1 cellular context compared by ENCODE assay signal in genomic region chr6:17725083-17725482, GRCh38.
TF ChIP-seq lines count a peak whose summit lies in the region.

No MANE protein-coding gene starts in this region.

TF ChIP-seq in HepG2, 621 proteins besides CTCF, POLR2A, EP300 and RAD21 (continued from another document and continues in another):
- no peak for TF ChIP-seq THAP7 (CRISPR knock-in tag; IDR thresholded peaks at IDR 0.05)
- TF ChIP-seq SMARCC2 (IDR thresholded peaks at IDR 0.05) = no peak
- TF ChIP-seq PAX8 (CRISPR knock-in tag; IDR thresholded peaks at IDR 0.05; ENCODE audit: borderline replicate concordance) = no peak
- TF ChIP-seq DR1 (CRISPR knock-in tag; IDR thresholded peaks at IDR 0.05) = no peak
- TF ChIP-seq XRCC5 (optimal IDR thresholded peaks at IDR 0.05; ENCODE audit: low read length) = peak; percentile 82
- no peak for TF ChIP-seq KLF12 (CRISPR knock-in tag; IDR thresholded peaks at IDR 0.05; ENCODE audit: borderline replicate concordance)
- TF ChIP-seq SALL2 (CRISPR knock-in tag; IDR thresholded peaks at IDR 0.05) = peak; percentile 17; the same call in 1 of the 2 replicates
- no peak for TF ChIP-seq SUZ12 (IDR thresholded peaks at IDR 0.05; ENCODE audit: low read depth, low read length)
- TF ChIP-seq, protein P1, sequence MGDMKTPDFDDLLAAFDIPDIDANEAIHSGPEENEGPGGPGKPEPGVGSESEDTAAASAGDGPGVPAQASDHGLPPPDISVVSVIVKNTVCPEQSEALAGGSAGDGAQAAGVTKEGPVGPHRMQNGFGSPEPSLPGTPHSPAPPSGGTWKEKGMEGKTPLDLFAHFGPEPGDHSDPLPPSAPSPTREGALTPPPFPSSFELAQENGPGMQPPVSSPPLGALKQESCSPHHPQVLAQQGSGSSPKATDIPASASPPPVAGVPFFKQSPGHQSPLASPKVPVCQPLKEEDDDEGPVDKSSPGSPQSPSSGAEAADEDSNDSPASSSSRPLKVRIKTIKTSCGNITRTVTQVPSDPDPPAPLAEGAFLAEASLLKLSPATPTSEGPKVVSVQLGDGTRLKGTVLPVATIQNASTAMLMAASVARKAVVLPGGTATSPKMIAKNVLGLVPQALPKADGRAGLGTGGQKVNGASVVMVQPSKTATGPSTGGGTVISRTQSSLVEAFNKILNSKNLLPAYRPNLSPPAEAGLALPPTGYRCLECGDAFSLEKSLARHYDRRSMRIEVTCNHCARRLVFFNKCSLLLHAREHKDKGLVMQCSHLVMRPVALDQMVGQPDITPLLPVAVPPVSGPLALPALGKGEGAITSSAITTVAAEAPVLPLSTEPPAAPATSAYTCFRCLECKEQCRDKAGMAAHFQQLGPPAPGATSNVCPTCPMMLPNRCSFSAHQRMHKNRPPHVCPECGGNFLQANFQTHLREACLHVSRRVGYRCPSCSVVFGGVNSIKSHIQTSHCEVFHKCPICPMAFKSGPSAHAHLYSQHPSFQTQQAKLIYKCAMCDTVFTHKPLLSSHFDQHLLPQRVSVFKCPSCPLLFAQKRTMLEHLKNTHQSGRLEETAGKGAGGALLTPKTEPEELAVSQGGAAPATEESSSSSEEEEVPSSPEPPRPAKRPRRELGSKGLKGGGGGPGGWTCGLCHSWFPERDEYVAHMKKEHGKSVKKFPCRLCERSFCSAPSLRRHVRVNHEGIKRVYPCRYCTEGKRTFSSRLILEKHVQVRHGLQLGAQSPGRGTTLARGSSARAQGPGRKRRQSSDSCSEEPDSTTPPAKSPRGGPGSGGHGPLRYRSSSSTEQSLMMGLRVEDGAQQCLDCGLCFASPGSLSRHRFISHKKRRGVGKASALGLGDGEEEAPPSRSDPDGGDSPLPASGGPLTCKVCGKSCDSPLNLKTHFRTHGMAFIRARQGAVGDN (CRISPR knock-in tag; IDR thresholded peaks at IDR 0.05) = peak; percentile 77
- no peak for TF ChIP-seq SNAPC5 (CRISPR knock-in tag; IDR thresholded peaks at IDR 0.05; ENCODE audit: borderline replicate concordance)
- no peak for TF ChIP-seq ZFP36 (IDR thresholded peaks at IDR 0.05; ENCODE audit: borderline replicate concordance, low read depth, low read length, partially characterized antibody)
- TF ChIP-seq, protein P2, sequence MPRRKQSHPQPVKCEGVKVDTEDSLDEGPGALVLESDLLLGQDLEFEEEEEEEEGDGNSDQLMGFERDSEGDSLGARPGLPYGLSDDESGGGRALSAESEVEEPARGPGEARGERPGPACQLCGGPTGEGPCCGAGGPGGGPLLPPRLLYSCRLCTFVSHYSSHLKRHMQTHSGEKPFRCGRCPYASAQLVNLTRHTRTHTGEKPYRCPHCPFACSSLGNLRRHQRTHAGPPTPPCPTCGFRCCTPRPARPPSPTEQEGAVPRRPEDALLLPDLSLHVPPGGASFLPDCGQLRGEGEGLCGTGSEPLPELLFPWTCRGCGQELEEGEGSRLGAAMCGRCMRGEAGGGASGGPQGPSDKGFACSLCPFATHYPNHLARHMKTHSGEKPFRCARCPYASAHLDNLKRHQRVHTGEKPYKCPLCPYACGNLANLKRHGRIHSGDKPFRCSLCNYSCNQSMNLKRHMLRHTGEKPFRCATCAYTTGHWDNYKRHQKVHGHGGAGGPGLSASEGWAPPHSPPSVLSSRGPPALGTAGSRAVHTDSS (CRISPR knock-in tag; conservative IDR thresholded peaks at IDR 0.05) = no peak
- TF ChIP-seq ZNF713 (CRISPR knock-in tag; IDR thresholded peaks at IDR 0.05) = no peak
- TF ChIP-seq ZNF12 (CRISPR knock-in tag; IDR thresholded peaks at IDR 0.05) = peak; percentile 46; the same call in 1 of the 2 replicates
- peak; percentile 59; the same call in 1 of the 2 replicates for TF ChIP-seq MYC (CRISPR knock-in tag; IDR thresholded peaks at IDR 0.05; ENCODE audit: borderline replicate concordance)
- TF ChIP-seq ZFP37 (CRISPR knock-in tag; IDR thresholded peaks at IDR 0.05; ENCODE audit: borderline replicate concordance) = 0 out of 2 replicates have a peak, but pooled peaks have one; percentile 27
- no peak for TF ChIP-seq ZNF674 (CRISPR knock-in tag; IDR thresholded peaks at IDR 0.05; ENCODE audit: low read depth)
- no peak for TF ChIP-seq ZNF776 (CRISPR knock-in tag; IDR thresholded peaks at IDR 0.05)
- TF ChIP-seq, protein P3, sequence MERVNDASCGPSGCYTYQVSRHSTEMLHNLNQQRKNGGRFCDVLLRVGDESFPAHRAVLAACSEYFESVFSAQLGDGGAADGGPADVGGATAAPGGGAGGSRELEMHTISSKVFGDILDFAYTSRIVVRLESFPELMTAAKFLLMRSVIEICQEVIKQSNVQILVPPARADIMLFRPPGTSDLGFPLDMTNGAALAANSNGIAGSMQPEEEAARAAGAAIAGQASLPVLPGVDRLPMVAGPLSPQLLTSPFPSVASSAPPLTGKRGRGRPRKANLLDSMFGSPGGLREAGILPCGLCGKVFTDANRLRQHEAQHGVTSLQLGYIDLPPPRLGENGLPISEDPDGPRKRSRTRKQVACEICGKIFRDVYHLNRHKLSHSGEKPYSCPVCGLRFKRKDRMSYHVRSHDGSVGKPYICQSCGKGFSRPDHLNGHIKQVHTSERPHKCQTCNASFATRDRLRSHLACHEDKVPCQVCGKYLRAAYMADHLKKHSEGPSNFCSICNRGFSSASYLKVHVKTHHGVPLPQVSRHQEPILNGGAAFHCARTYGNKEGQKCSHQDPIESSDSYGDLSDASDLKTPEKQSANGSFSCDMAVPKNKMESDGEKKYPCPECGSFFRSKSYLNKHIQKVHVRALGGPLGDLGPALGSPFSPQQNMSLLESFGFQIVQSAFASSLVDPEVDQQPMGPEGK (CRISPR knock-in tag; IDR thresholded peaks at IDR 0.05) = peak; percentile 54
- TF ChIP-seq IRF2 (CRISPR knock-in tag; IDR thresholded peaks at IDR 0.05) = 0 out of 2 replicates have a peak, but pooled peaks have one; percentile 45
- no peak for TF ChIP-seq HNRNPH1 (optimal IDR thresholded peaks at IDR 0.05; ENCODE audit: low read depth, low read length)
- no peak for TF ChIP-seq ZNF570 (CRISPR knock-in tag; IDR thresholded peaks at IDR 0.05; ENCODE audit: borderline replicate concordance)
- TF ChIP-seq SSRP1 (CRISPR knock-in tag; IDR thresholded peaks at IDR 0.05) = no peak
- TF ChIP-seq GPN1 (CRISPR knock-in tag; IDR thresholded peaks at IDR 0.05; ENCODE audit: borderline replicate concordance) = no peak
- 0 out of 2 replicates have a peak, but pooled peaks have one; percentile 28 for TF ChIP-seq STAG1 (CRISPR knock-in tag; IDR thresholded peaks at IDR 0.05)
- TF ChIP-seq TOE1 (CRISPR knock-in tag; IDR thresholded peaks at IDR 0.05) = no peak
- TF ChIP-seq ZNF746 (CRISPR knock-in tag; IDR thresholded peaks at IDR 0.05) = no peak
- no peak for TF ChIP-seq MXD1 (CRISPR knock-in tag; IDR thresholded peaks at IDR 0.05)
- peak; percentile 38; the same call in 1 of the 2 replicates for TF ChIP-seq SOX5 (CRISPR knock-in tag; IDR thresholded peaks at IDR 0.05; ENCODE audit: borderline replicate concordance)
- no peak for TF ChIP-seq NR2F6 (IDR thresholded peaks at IDR 0.05)
- peak; percentile 30; the same call in 1 of the 2 replicates for TF ChIP-seq NR2F6 (CRISPR knock-in tag; IDR thresholded peaks at IDR 0.05)
- TF ChIP-seq SKIL (CRISPR knock-in tag; IDR thresholded peaks at IDR 0.05; ENCODE audit: borderline replicate concordance) = no peak
- no peak for TF ChIP-seq ZBTB26 (CRISPR knock-in tag; IDR thresholded peaks at IDR 0.05; ENCODE audit: borderline replicate concordance)
- TF ChIP-seq HNRNPUL1 (IDR thresholded peaks at IDR 0.05; ENCODE audit: low read depth, low read length) = no peak
- TF ChIP-seq SOX6 (IDR thresholded peaks at IDR 0.05) = no peak
- peak; percentile 52 for TF ChIP-seq SOX6 (CRISPR knock-in tag; IDR thresholded peaks at IDR 0.05)
- TF ChIP-seq, protein P4, sequence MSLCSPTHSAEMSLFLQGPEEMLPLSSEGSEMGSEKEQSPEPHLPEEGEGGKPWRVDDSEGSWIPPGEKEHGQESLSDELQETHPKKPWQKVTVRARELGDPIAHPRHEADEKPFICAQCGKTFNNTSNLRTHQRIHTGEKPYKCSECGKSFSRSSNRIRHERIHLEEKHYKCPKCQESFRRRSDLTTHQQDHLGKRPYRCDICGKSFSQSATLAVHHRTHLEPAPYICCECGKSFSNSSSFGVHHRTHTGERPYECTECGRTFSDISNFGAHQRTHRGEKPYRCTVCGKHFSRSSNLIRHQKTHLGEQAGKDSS (CRISPR knock-in tag; IDR thresholded peaks at IDR 0.05; ENCODE audit: borderline replicate concordance, low read depth) = peak; percentile 69; the same call in 1 of the 2 replicates
- no peak for TF ChIP-seq ZNF7 (CRISPR knock-in tag; IDR thresholded peaks at IDR 0.05)
- TF ChIP-seq CREBL2 (CRISPR knock-in tag; IDR thresholded peaks at IDR 0.05; ENCODE audit: borderline replicate concordance) = no peak
- no peak for TF ChIP-seq ZNF446 (CRISPR knock-in tag; IDR thresholded peaks at IDR 0.05)
- TF ChIP-seq ZC3H13 (CRISPR knock-in tag; IDR thresholded peaks at IDR 0.05) = no peak
- TF ChIP-seq, protein P5, sequence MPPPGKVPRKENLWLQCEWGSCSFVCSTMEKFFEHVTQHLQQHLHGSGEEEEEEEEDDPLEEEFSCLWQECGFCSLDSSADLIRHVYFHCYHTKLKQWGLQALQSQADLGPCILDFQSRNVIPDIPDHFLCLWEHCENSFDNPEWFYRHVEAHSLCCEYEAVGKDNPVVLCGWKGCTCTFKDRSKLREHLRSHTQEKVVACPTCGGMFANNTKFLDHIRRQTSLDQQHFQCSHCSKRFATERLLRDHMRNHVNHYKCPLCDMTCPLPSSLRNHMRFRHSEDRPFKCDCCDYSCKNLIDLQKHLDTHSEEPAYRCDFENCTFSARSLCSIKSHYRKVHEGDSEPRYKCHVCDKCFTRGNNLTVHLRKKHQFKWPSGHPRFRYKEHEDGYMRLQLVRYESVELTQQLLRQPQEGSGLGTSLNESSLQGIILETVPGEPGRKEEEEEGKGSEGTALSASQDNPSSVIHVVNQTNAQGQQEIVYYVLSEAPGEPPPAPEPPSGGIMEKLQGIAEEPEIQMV (CRISPR knock-in tag; IDR thresholded peaks at IDR 0.05; ENCODE audit: low read depth) = no peak
- TF ChIP-seq, protein P6, sequence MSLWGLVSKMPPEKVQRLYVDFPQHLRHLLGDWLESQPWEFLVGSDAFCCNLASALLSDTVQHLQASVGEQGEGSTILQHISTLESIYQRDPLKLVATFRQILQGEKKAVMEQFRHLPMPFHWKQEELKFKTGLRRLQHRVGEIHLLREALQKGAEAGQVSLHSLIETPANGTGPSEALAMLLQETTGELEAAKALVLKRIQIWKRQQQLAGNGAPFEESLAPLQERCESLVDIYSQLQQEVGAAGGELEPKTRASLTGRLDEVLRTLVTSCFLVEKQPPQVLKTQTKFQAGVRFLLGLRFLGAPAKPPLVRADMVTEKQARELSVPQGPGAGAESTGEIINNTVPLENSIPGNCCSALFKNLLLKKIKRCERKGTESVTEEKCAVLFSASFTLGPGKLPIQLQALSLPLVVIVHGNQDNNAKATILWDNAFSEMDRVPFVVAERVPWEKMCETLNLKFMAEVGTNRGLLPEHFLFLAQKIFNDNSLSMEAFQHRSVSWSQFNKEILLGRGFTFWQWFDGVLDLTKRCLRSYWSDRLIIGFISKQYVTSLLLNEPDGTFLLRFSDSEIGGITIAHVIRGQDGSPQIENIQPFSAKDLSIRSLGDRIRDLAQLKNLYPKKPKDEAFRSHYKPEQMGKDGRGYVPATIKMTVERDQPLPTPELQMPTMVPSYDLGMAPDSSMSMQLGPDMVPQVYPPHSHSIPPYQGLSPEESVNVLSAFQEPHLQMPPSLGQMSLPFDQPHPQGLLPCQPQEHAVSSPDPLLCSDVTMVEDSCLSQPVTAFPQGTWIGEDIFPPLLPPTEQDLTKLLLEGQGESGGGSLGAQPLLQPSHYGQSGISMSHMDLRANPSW (CRISPR knock-in tag; IDR thresholded peaks at IDR 0.05; ENCODE audit: borderline replicate concordance) = no peak
- no peak for TF ChIP-seq ZNF232 (CRISPR knock-in tag; IDR thresholded peaks at IDR 0.05; ENCODE audit: borderline replicate concordance)
- TF ChIP-seq ONECUT2 (CRISPR knock-in tag; IDR thresholded peaks at IDR 0.05) = no peak
- no peak for TF ChIP-seq CHD2 (IDR thresholded peaks at IDR 0.05; ENCODE audit: low read depth, low read length)
- TF ChIP-seq AHR (CRISPR knock-in tag; IDR thresholded peaks at IDR 0.05) = no peak
- TF ChIP-seq SNAPC2 (CRISPR knock-in tag; IDR thresholded peaks at IDR 0.05) = no peak
- TF ChIP-seq ZNF17 (CRISPR knock-in tag; IDR thresholded peaks at IDR 0.05) = no peak
- no peak for TF ChIP-seq POLR2AphosphoS2 (IDR thresholded peaks at IDR 0.05; ENCODE audit: low read depth, low read length)
